8 cellular contexts compared by ENCODE assay signal in genomic region chr1:181083842-181084605, GRCh38. TPM values are rescaled to one million over a fixed set of nuclear protein-coding genes. Genes with fewer than 3 reads are reported as not detected.
A peak's percentile ranks its signal among the peaks of the same experiment; 100 is the strongest.
DNase-seq lines count a peak whose midpoint lies in the region; ATAC-seq, FAIRE-seq and TF ChIP-seq lines count a peak whose summit lies in the region.

No MANE protein-coding gene starts in this region.

- TF ChIP-seq POLR2A in GM12892 (IDR thresholded peaks at IDR 0.05; ENCODE audit: low read depth, low read length) = no peak

- DNase-seq in Ammon's horn (ENCODE audit: low spot score) = peak; percentile 58
- DNase-seq in GM12892 (ENCODE audit: insufficient read length) = no peak
- DNase-seq in NOMO-1 (lab: John Stamatoyannopoulos, UW; ENCODE audit: unreplicated experiment in 2 of 2) = peak; percentile 89 to 94
- DNase-seq in activated T-helper 1 cell treated with Interleukin-2 at 50 U/mL for 16 hours (ENCODE audit: low read depth) = peak; percentile 40
- DNase-seq in germinal center (ENCODE audit: low spot score) = peak; percentile 58
- peak; percentile 53 for DNase-seq in stimulated activated CD4-positive, alpha-beta T cell treated with anti-CD3 and anti-CD28 coated beads, Interleukin-2, amount 100 ng/mL, for 4 hours (ENCODE audit: low read depth)

- peak; percentile 85 for FAIRE-seq in GM12892 (lab: Jason Lieb, UNC)

- ATAC-seq in HG03135 (IDR thresholded peaks at IDR 0.05; ENCODE audit: unreplicated experiment) = peak; percentile 27
- ATAC-seq in HG03280 (IDR thresholded peaks at IDR 0.05; ENCODE audit: unreplicated experiment) = no peak

RNA-seq across cellular contexts. Expression of gene IER5, which starts 4.5 kb away (rescaled TPM):
- 33.4 TPM for polyA plus RNA-seq in GM12892 (2012; ENCODE audit: missing spikeins)

RNA-seq across cellular contexts. Expression of gene MR1, which starts 50.2 kb away (rescaled TPM):
- 28.8 TPM for polyA plus RNA-seq in GM12892 (2012; ENCODE audit: missing spikeins)
